Comparison of ENCODE assay signal across 30 cellular contexts in the genomic region with DNA sequence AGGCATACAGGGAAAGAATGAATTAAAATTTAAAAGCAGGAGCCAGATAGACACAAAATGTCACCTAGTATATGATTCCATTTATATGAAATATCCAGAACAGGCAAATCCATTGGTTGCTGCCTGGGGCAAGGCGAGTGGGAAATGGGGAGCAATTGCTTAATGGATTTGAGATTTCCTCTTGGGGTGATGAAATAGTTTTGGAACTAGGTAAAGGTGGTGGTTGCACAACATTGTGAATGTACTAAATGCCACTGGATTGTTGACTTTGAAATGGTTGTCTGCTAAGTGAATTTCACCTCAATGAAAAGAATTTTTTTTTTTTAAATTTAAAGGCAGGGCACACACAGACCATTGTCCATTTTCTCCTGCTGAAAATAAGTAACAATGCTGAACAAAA.
"Had no signal": no experiment of that assay in that cellular context is flagged by ENCODE, and none has a peak within 500 bp of the region (broad histone marks: within the 10 kb centered on the region; RNA-seq: fewer than 3 reads in every experiment).

No MANE protein-coding gene starts in this region.

- ATAC-seq: activated T-cell treated with anti-CD3 and anti-CD28 coated beads, Interleukin-2, amount 50 U/mL, for 4 hours; Panc1; Right ventricle myocardium inferior; T-cell had no signal

- H3K27me3 Mint-ChIP-seq: activated naive CD4-positive, alpha-beta T cell treated with anti-CD3 and anti-CD28 coated beads, Interleukin-2, amount 10 ng/mL, durations not matched to agents 7 days and 5 days had no signal

- H3K4me3 ChIP-seq: adrenal gland, SK-N-MC had no signal

- H3K36me3 Mint-ChIP-seq: activated CD4-positive, alpha-beta memory T cell treated with anti-CD3 and anti-CD28 coated beads for 36 hours; activated naive CD4-positive, alpha-beta T cell treated with anti-CD3 and anti-CD28 coated beads, Interleukin-2, amount 10 ng/mL, durations not matched to agents 7 days and 5 days; activated naive CD8-positive, alpha-beta T cell treated with anti-CD3 and anti-CD28 coated beads for 36 hours; IgD-negative memory B cell; T-cell had no signal

- H3K27me3 ChIP-seq: adrenal gland had no signal

- H3K4me1 ChIP-seq: adrenal gland had no signal

- DNase-seq: activated CD4-positive, alpha-beta memory T cell treated with anti-CD3 and anti-CD28 coated beads for 36 hours; activated CD4-positive, alpha-beta T cell treated with anti-CD3 and anti-CD28 coated beads, Interleukin-2, amount 10 ng/mL, durations not matched to agents 7 days and 5 days; activated CD4-positive, CD25-positive, alpha-beta regulatory T cell; activated CD8-positive, alpha-beta memory T cell treated with anti-CD3 and anti-CD28 coated beads for 24 hours; activated effector memory CD4-positive, alpha-beta T cell treated with anti-CD3 and anti-CD28 coated beads, Interleukin-2, amount 50 U/mL, for 16 hours; activated naive CD4-positive, alpha-beta T cell treated with anti-CD3 and anti-CD28 coated beads, Interleukin-2, amount 10 ng/mL, durations not matched to agents 7 days and 5 days; activated naive CD8-positive, alpha-beta T cell treated with anti-CD3 and anti-CD28 coated beads for 36 hours; activated T-cell treated with anti-CD3 and anti-CD28 coated beads, Interleukin-2, amount 50 U/mL, for 4 hours; adrenal gland; anterior cingulate cortex; KG1; NCI-H1092; NCI-H1417 treated with DMSO at 0.1 percent for 48 hours; NCI-H1694; NCI-H2029; NCI-H2107; NCI-H345; NCI-H510A; NCI-H526 treated with DMSO at 0.1 percent for 48 hours; NK-92 treated with Interleukin-12 subunit alpha and Interleukin-12 subunit beta, amount 100 ng/mL, for 24 hours; OCI-M1; RPMI8226; T-cell; T-helper 2 cell; T1000 had no signal

- H3K9me3 Mint-ChIP-seq: activated CD4-positive, alpha-beta memory T cell treated with anti-CD3 and anti-CD28 coated beads for 36 hours; activated CD4-positive, alpha-beta T cell treated with anti-CD3 and anti-CD28 coated beads, Interleukin-2, amount 10 ng/mL, durations not matched to agents 7 days and 5 days; activated naive CD4-positive, alpha-beta T cell treated with anti-CD3 and anti-CD28 coated beads, Interleukin-2, amount 10 ng/mL, durations not matched to agents 7 days and 5 days; activated naive CD8-positive, alpha-beta T cell treated with anti-CD3 and anti-CD28 coated beads for 36 hours; activated T-cell treated with anti-CD3 and anti-CD28 coated beads, Interleukin-2, amount 50 U/mL, for 4 hours; T-cell had no signal

- H3K36me3 ChIP-seq: adrenal gland had no signal

- H3K4me1 Mint-ChIP-seq: activated CD4-positive, alpha-beta T cell treated with anti-CD3 and anti-CD28 coated beads, Interleukin-2, amount 10 ng/mL, durations not matched to agents 7 days and 5 days; activated naive CD4-positive, alpha-beta T cell treated with anti-CD3 and anti-CD28 coated beads, Interleukin-2, amount 10 ng/mL, durations not matched to agents 7 days and 5 days; activated naive CD8-positive, alpha-beta T cell treated with anti-CD3 and anti-CD28 coated beads for 36 hours; IgD-negative memory B cell; T-cell had no signal

- H3K27ac ChIP-seq: adrenal gland, SK-N-MC, VCaP had no signal

- H3K27ac Mint-ChIP-seq: activated CD4-positive, alpha-beta memory T cell treated with anti-CD3 and anti-CD28 coated beads for 36 hours; activated CD4-positive, alpha-beta T cell treated with anti-CD3 and anti-CD28 coated beads, Interleukin-2, amount 10 ng/mL, durations not matched to agents 7 days and 5 days; activated naive CD4-positive, alpha-beta T cell treated with anti-CD3 and anti-CD28 coated beads, Interleukin-2, amount 10 ng/mL, durations not matched to agents 7 days and 5 days; activated naive CD8-positive, alpha-beta T cell treated with anti-CD3 and anti-CD28 coated beads for 36 hours; IgD-negative memory B cell; T-cell had no signal

- H3K4me3 Mint-ChIP-seq: activated CD4-positive, alpha-beta memory T cell treated with anti-CD3 and anti-CD28 coated beads for 36 hours; activated CD4-positive, alpha-beta T cell treated with anti-CD3 and anti-CD28 coated beads, Interleukin-2, amount 10 ng/mL, durations not matched to agents 7 days and 5 days; activated naive CD4-positive, alpha-beta T cell treated with anti-CD3 and anti-CD28 coated beads, Interleukin-2, amount 10 ng/mL, durations not matched to agents 7 days and 5 days; activated naive CD8-positive, alpha-beta T cell treated with anti-CD3 and anti-CD28 coated beads for 36 hours; activated T-cell treated with anti-CD3 and anti-CD28 coated beads, Interleukin-2, amount 50 U/mL, for 4 hours; IgD-negative memory B cell; T-cell had no signal

- H3K9me3 ChIP-seq: adrenal gland had no signal
